1 cellular context compared by ENCODE assay signal in the genomic region with DNA sequence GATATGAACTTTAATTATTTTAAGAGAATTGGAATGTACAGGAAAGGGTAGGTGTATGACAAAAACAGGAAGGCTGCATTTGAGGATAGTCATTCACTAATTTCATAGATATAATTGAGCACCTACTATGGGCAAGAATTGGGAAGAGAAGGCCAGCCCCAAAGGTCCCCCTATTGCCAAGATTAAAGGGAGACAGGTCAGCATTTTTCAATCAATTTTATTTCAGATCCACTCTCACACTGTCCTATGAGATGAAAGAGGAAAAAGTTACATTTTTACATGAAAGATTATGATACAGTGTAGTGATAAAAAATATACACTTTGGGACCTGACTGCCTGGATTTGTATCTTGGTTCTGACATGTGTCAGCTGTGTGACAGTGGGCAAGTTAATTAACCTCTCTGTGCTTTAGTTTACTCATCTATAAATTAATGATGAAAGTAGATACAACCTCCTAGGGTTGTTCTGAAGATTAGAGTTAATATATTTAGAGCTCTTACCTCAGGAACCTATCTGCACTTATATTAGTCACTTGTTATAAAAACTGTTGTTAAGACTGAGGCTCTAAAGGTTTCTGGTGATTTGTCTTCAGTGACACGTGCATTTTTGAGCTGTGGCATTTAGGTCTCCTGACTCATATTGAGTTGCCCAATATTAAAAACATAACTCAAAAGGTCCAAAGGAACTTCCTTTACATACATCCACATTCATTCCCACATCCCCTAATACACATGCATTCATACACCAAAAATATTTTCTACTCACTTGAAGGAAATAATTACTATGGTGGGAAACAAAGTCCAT.
TF ChIP-seq lines count a peak whose summit lies in the region.

No MANE protein-coding gene starts in this region.

TF ChIP-seq in K562, 482 proteins besides CTCF, POLR2A, EP300 and RAD21:
- peak; percentile 22; the same call in 1 of the 2 replicates for TF ChIP-seq MAFF (IDR thresholded peaks at IDR 0.05; ENCODE audit: low read length)
- TF ChIP-seq BCOR (IDR thresholded peaks at IDR 0.05) = peak; percentile 82
- TF ChIP-seq E2F3 (CRISPR knock-in tag; IDR thresholded peaks at IDR 0.05) = no peak
- no peak for TF ChIP-seq GABPA (tag; conservative IDR thresholded peaks at IDR 0.05; ENCODE audit: low read depth)
- TF ChIP-seq C11orf30 (IDR thresholded peaks at IDR 0.05; ENCODE audit: low read depth) = 0 out of 2 replicates have a peak, but pooled peaks have one; percentile 32
- TF ChIP-seq ZFP36 (IDR thresholded peaks at IDR 0.05; ENCODE audit: low read depth, low read length, partially characterized antibody) = peak; percentile 82
- peak; percentile 55 for TF ChIP-seq ZNF316 (IDR thresholded peaks at IDR 0.05)
- no peak for TF ChIP-seq MAZ (CRISPR knock-in tag; conservative IDR thresholded peaks at IDR 0.05 in 1 of 2, IDR thresholded peaks at IDR 0.05 in 1 of 2)
- TF ChIP-seq MAFG (tag; conservative IDR thresholded peaks at IDR 0.05) = peak; percentile 50; the same call in 1 of the 2 replicates
- TF ChIP-seq CHD4 (IDR thresholded peaks at IDR 0.05; ENCODE audit: insufficient read depth, insufficient replicate concordance, low read depth, low read length, poor library complexity, severe bottlenecking) = no peak
- peak; percentile 92 for TF ChIP-seq RBM25 (IDR thresholded peaks at IDR 0.05; ENCODE audit: low read depth, low read length, severe bottlenecking)
- no peak for TF ChIP-seq CXXC5 (CRISPR knock-in tag; IDR thresholded peaks at IDR 0.05)
- TF ChIP-seq KDM1A (IDR thresholded peaks at IDR 0.05) = peak in 1 of 2 experiments; percentile 41; a peak in 2 of 4 replicates
- TF ChIP-seq, protein P1, sequence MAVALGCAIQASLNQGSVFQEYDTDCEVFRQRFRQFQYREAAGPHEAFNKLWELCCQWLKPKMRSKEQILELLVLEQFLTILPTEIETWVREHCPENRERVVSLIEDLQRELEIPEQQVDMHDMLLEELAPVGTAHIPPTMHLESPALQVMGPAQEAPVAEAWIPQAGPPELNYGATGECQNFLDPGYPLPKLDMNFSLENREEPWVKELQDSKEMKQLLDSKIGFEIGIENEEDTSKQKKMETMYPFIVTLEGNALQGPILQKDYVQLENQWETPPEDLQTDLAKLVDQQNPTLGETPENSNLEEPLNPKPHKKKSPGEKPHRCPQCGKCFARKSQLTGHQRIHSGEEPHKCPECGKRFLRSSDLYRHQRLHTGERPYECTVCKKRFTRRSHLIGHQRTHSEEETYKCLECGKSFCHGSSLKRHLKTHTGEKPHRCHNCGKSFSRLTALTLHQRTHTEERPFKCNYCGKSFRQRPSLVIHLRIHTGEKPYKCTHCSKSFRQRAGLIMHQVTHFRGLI (CRISPR knock-in tag; IDR thresholded peaks at IDR 0.05) = no peak
- TF ChIP-seq POLR2AphosphoS2 (IDR thresholded peaks at IDR 0.05; ENCODE audit: low read length) = no peak
TF ChIP-seq in K562: peak in this region for 8.
